1 cellular context compared by ENCODE assay signal in the genomic region with DNA sequence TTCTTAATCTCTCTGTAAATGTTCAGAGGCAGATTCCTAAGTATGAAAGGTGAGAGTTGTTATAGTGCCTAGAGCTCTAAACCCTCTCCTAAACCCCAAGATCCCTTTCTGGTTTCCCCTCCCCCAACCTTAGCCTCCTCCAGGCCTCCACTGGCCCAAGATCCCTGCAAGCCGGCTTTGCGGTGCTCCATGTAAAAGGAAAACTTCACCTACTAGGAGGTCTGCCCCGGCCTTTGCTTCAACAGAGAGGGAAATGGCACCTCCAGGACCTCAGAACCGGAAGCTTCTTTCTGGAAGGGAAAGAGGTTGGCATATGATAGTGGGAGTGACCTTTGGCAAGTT.
TF ChIP-seq lines count a peak whose summit lies in the region.

No MANE protein-coding gene starts in this region.

TF ChIP-seq in HepG2, 621 proteins besides CTCF, POLR2A, EP300 and RAD21:
- peak; percentile 44; the same call in 1 of the 2 replicates for TF ChIP-seq ZNF615 (CRISPR knock-in tag; IDR thresholded peaks at IDR 0.05; ENCODE audit: borderline replicate concordance)
- TF ChIP-seq DPF2 (CRISPR knock-in tag; IDR thresholded peaks at IDR 0.05; ENCODE audit: borderline replicate concordance, low read depth), result 0 out of 2 replicates have a peak, but pooled peaks have one; percentile 8
- TF ChIP-seq, protein P1, sequence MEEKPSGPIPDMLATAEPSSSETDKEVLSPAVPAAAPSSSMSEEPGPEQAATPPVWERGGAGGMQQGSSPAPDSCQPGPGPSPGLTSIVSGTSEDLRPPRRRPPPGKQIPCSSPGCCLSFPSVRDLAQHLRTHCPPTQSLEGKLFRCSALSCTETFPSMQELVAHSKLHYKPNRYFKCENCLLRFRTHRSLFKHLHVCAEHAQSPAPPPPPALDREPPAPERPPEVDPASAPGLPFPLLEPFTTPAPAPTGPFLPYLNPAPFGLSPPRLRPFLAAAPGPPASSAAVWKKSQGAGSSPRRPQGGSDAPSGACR (CRISPR knock-in tag; IDR thresholded peaks at IDR 0.05), result 0 out of 2 replicates have a peak, but pooled peaks have one; percentile 20
- TF ChIP-seq SALL1 (CRISPR knock-in tag; IDR thresholded peaks at IDR 0.05), result no peak
- TF ChIP-seq JUND (CRISPR knock-in tag; IDR thresholded peaks at IDR 0.05), result no peak
- no peak for TF ChIP-seq CREM (IDR thresholded peaks at IDR 0.05)
- no peak for TF ChIP-seq CREM (CRISPR knock-in tag; IDR thresholded peaks at IDR 0.05)
- TF ChIP-seq PAF1 (CRISPR knock-in tag; IDR thresholded peaks at IDR 0.05), result peak; percentile 68; the same call in 1 of the 2 replicates
- TF ChIP-seq ZSCAN29 (CRISPR knock-in tag; conservative IDR thresholded peaks at IDR 0.05), result peak; percentile 41; the same call in 1 of the 2 replicates
- TF ChIP-seq HOXA5 (CRISPR knock-in tag; IDR thresholded peaks at IDR 0.05), result 0 out of 2 replicates have a peak, but pooled peaks have one; percentile 13
- TF ChIP-seq, protein P2, sequence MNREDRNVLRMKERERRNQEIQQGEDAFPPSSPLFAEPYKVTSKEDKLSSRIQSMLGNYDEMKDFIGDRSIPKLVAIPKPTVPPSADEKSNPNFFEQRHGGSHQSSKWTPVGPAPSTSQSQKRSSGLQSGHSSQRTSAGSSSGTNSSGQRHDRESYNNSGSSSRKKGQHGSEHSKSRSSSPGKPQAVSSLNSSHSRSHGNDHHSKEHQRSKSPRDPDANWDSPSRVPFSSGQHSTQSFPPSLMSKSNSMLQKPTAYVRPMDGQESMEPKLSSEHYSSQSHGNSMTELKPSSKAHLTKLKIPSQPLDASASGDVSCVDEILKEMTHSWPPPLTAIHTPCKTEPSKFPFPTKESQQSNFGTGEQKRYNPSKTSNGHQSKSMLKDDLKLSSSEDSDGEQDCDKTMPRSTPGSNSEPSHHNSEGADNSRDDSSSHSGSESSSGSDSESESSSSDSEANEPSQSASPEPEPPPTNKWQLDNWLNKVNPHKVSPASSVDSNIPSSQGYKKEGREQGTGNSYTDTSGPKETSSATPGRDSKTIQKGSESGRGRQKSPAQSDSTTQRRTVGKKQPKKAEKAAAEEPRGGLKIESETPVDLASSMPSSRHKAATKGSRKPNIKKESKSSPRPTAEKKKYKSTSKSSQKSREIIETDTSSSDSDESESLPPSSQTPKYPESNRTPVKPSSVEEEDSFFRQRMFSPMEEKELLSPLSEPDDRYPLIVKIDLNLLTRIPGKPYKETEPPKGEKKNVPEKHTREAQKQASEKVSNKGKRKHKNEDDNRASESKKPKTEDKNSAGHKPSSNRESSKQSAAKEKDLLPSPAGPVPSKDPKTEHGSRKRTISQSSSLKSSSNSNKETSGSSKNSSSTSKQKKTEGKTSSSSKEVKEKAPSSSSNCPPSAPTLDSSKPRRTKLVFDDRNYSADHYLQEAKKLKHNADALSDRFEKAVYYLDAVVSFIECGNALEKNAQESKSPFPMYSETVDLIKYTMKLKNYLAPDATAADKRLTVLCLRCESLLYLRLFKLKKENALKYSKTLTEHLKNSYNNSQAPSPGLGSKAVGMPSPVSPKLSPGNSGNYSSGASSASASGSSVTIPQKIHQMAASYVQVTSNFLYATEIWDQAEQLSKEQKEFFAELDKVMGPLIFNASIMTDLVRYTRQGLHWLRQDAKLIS (CRISPR knock-in tag; IDR thresholded peaks at IDR 0.05), result 0 out of 2 replicates have a peak, but pooled peaks have one; percentile 17
- TF ChIP-seq, protein P3, sequence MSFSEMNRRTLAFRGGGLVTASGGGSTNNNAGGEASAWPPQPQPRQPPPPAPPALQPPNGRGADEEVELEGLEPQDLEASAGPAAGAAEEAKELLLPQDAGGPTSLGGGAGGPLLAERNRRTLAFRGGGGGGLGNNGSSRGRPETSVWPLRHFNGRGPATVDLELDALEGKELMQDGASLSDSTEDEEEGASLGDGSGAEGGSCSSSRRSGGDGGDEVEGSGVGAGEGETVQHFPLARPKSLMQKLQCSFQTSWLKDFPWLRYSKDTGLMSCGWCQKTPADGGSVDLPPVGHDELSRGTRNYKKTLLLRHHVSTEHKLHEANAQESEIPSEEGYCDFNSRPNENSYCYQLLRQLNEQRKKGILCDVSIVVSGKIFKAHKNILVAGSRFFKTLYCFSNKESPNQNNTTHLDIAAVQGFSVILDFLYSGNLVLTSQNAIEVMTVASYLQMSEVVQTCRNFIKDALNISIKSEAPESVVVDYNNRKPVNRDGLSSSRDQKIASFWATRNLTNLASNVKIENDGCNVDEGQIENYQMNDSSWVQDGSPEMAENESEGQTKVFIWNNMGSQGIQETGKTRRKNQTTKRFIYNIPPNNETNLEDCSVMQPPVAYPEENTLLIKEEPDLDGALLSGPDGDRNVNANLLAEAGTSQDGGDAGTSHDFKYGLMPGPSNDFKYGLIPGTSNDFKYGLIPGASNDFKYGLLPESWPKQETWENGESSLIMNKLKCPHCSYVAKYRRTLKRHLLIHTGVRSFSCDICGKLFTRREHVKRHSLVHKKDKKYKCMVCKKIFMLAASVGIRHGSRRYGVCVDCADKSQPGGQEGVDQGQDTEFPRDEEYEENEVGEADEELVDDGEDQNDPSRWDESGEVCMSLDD (CRISPR knock-in tag; IDR thresholded peaks at IDR 0.05; ENCODE audit: borderline replicate concordance), result peak; percentile 34; the same call in 1 of the 2 replicates
- TF ChIP-seq, protein P4, sequence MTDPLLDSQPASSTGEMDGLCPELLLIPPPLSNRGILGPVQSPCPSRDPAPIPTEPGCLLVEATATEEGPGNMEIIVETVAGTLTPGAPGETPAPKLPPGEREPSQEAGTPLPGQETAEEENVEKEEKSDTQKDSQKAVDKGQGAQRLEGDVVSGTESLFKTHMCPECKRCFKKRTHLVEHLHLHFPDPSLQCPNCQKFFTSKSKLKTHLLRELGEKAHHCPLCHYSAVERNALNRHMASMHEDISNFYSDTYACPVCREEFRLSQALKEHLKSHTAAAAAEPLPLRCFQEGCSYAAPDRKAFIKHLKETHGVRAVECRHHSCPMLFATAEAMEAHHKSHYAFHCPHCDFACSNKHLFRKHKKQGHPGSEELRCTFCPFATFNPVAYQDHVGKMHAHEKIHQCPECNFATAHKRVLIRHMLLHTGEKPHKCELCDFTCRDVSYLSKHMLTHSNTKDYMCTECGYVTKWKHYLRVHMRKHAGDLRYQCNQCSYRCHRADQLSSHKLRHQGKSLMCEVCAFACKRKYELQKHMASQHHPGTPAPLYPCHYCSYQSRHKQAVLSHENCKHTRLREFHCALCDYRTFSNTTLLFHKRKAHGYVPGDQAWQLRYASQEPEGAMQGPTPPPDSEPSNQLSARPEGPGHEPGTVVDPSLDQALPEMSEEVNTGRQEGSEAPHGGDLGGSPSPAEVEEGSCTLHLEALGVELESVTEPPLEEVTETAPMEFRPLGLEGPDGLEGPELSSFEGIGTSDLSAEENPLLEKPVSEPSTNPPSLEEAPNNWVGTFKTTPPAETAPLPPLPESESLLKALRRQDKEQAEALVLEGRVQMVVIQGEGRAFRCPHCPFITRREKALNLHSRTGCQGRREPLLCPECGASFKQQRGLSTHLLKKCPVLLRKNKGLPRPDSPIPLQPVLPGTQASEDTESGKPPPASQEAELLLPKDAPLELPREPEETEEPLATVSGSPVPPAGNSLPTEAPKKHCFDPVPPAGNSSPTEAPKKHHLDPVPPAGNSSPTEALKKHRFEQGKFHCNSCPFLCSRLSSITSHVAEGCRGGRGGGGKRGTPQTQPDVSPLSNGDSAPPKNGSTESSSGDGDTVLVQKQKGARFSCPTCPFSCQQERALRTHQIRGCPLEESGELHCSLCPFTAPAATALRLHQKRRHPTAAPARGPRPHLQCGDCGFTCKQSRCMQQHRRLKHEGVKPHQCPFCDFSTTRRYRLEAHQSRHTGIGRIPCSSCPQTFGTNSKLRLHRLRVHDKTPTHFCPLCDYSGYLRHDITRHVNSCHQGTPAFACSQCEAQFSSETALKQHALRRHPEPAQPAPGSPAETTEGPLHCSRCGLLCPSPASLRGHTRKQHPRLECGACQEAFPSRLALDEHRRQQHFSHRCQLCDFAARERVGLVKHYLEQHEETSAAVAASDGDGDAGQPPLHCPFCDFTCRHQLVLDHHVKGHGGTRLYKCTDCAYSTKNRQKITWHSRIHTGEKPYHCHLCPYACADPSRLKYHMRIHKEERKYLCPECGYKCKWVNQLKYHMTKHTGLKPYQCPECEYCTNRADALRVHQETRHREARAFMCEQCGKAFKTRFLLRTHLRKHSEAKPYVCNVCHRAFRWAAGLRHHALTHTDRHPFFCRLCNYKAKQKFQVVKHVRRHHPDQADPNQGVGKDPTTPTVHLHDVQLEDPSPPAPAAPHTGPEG (CRISPR knock-in tag; IDR thresholded peaks at IDR 0.05), result 0 out of 2 replicates have a peak, but pooled peaks have one; percentile 4
- no peak for TF ChIP-seq GABPA (IDR thresholded peaks at IDR 0.05; ENCODE audit: low read depth, low read length)
- TF ChIP-seq GABPA (CRISPR knock-in tag; IDR thresholded peaks at IDR 0.05; ENCODE audit: low read depth), result peak; percentile 72
- peak; percentile 57 for TF ChIP-seq RBM22 (optimal IDR thresholded peaks at IDR 0.05; ENCODE audit: low read length)
- TF ChIP-seq ZNF143 (CRISPR knock-in tag; IDR thresholded peaks at IDR 0.05), result no peak
- TF ChIP-seq KLF16 (CRISPR knock-in tag; IDR thresholded peaks at IDR 0.05), result peak in 1 of 2 experiments; percentile 13; a peak in 1 of 4 replicates
- TF ChIP-seq ZNF839 (CRISPR knock-in tag; IDR thresholded peaks at IDR 0.05; ENCODE audit: borderline replicate concordance), result 0 out of 2 replicates have a peak, but pooled peaks have one; percentile 9
- TF ChIP-seq, protein P5, sequence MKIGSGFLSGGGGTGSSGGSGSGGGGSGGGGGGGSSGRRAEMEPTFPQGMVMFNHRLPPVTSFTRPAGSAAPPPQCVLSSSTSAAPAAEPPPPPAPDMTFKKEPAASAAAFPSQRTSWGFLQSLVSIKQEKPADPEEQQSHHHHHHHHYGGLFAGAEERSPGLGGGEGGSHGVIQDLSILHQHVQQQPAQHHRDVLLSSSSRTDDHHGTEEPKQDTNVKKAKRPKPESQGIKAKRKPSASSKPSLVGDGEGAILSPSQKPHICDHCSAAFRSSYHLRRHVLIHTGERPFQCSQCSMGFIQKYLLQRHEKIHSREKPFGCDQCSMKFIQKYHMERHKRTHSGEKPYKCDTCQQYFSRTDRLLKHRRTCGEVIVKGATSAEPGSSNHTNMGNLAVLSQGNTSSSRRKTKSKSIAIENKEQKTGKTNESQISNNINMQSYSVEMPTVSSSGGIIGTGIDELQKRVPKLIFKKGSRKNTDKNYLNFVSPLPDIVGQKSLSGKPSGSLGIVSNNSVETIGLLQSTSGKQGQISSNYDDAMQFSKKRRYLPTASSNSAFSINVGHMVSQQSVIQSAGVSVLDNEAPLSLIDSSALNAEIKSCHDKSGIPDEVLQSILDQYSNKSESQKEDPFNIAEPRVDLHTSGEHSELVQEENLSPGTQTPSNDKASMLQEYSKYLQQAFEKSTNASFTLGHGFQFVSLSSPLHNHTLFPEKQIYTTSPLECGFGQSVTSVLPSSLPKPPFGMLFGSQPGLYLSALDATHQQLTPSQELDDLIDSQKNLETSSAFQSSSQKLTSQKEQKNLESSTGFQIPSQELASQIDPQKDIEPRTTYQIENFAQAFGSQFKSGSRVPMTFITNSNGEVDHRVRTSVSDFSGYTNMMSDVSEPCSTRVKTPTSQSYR (CRISPR knock-in tag; IDR thresholded peaks at IDR 0.05; ENCODE audit: borderline replicate concordance), result 0 out of 2 replicates have a peak, but pooled peaks have one; percentile 52
